ENCODE assay signal across 13 cellular contexts in genomic region chr5:145588113-145588512, GRCh38.
A peak's percentile ranks its signal among the peaks of the same experiment; 100 is the strongest.
DNase-seq lines count a peak whose midpoint lies in the region; ATAC-seq, FAIRE-seq and TF ChIP-seq lines count a peak whose summit lies in the region.
"Had no signal": no experiment of that assay in that cellular context is flagged by ENCODE, and none has a peak within 500 bp of the region (broad histone marks: within the 10 kb centered on the region; RNA-seq: fewer than 3 reads in every experiment).

No MANE protein-coding gene starts in this region.

- no peaks in the 10 kb centered on the region for H3K36me3 ChIP-seq in astrocyte (ENCODE audit: insufficient read depth, low read length)
- no peaks in the 10 kb centered on the region for H3K36me3 ChIP-seq in small intestine (ENCODE audit: control insufficient read depth in 2 of 2, insufficient read depth in 2 of 2, low read length in 2 of 2)

- H3K9ac ChIP-seq in astrocyte (ENCODE audit: low read length) = no peak overlapping the region

- peaks cover 19% of the 10 kb centered on the region for H3K4me1 Mint-ChIP-seq in astrocyte (ENCODE audit: low read depth, unreplicated experiment)

- H3K27ac ChIP-seq in AG04450 (ENCODE audit: low read depth, low read length) (peak overlapping the region; percentile 66), astrocyte (ENCODE audit: low read depth, low read length) (peak overlapping the region; percentile 29), small intestine (ENCODE audit: low read depth in 1 of 2, low read length in 1 of 2) (no peak overlapping the region)
- H3K27ac ChIP-seq: RWPE1, SK-N-MC had no signal

- no peak overlapping the region for H3K4me3 Mint-ChIP-seq in astrocyte (ENCODE audit: unreplicated experiment)
- H3K4me3 Mint-ChIP-seq: CD8-positive, alpha-beta T cell had no signal

- DNase-seq in AG04450 (ENCODE audit: low read depth, low spot score) (no peak), NCI-H69 (lab: John Stamatoyannopoulos, UW) (peak; percentile 37), astrocyte (ENCODE audit: low read depth) (no peak), omental fat pad (ENCODE audit: low spot score) (no peak), small intestine (no peak), activated gamma-delta T cell treated with Interleukin-2 at 50 U/mL for 16 hours (no peak), Kasumi-1 (lab: John Stamatoyannopoulos, UW) (no peak)
- DNase-seq: CD8-positive, alpha-beta T cell; H7; NCI-H1436 treated with DMSO at 0.1 percent for 48 hours; NCI-H526 had no signal

- 75 to 82% (median 78%) methylated on average over 4 of the region's 4 CpGs for WGBS in small intestine, 3 donors

- peaks cover 2% of the 10 kb centered on the region for H3K9me3 Mint-ChIP-seq in astrocyte (ENCODE audit: unreplicated experiment)
- H3K9me3 Mint-ChIP-seq: CD8-positive, alpha-beta T cell had no signal

- CTCF ChIA-PET in AG04450 (lab: Charles Lee) = interaction anchor here (1.1 to 1.8 kb wide), 2 partner anchors 12 to 34 kb away, joined by 4 read pairs; no protein-coding TSS in a partner anchor

- H3K4me1 ChIP-seq in astrocyte (ENCODE audit: insufficient read depth, low read length) (peaks cover 7% of the 10 kb centered on the region), small intestine (ENCODE audit: control insufficient read depth in 2 of 2, insufficient read depth in 1 of 2, low read depth in 1 of 2, low read length in 1 of 2) (no peaks in the 10 kb centered on the region)

- H3K27ac Mint-ChIP-seq in astrocyte (ENCODE audit: unreplicated experiment) = no peak overlapping the region
- H3K27ac Mint-ChIP-seq: CD8-positive, alpha-beta T cell had no signal

- H3K4me3 ChIP-seq in AG04450 (ENCODE audit: low read depth, low read length) (no peak overlapping the region), astrocyte (ENCODE audit: insufficient read depth, low read depth, low read length) (no peak overlapping the region), small intestine (ENCODE audit: low read depth in 1 of 2, low read length in 2 of 2) (no peak overlapping the region)
- H3K4me3 ChIP-seq: SK-N-MC had no signal

- no peaks in the 10 kb centered on the region for H3K27me3 Mint-ChIP-seq in astrocyte (ENCODE audit: low read depth, unreplicated experiment)

- no peaks in the 10 kb centered on the region for H3K79me2 ChIP-seq in astrocyte (ENCODE audit: insufficient read depth, low read length)

- H3K4me2 ChIP-seq in astrocyte (ENCODE audit: low read length) = peak overlapping the region; percentile 39

- H2AFZ ChIP-seq in astrocyte (ENCODE audit: low read depth, low read length) = no peak overlapping the region

- TF ChIP-seq CTCF in AG04450 (IDR thresholded peaks at IDR 0.05; ENCODE audit: low read depth, low read length) = no peak
- no peak for TF ChIP-seq CTCF in astrocyte (IDR thresholded peaks at IDR 0.05; ENCODE audit: insufficient read depth, low read depth, low read length)
- no peak for TF ChIP-seq CTCF in omental fat pad (IDR thresholded peaks at IDR 0.05)

- H3K9me3 ChIP-seq in AG04450 (ENCODE audit: control insufficient read depth, insufficient read depth, low read length) = no peaks in the 10 kb centered on the region
- no peaks in the 10 kb centered on the region for H3K9me3 ChIP-seq in astrocyte (ENCODE audit: insufficient read depth, low read depth, low read length)
- no peaks in the 10 kb centered on the region for H3K9me3 ChIP-seq in small intestine (ENCODE audit: control insufficient read depth, low read depth)

- peak; percentile 18 for ATAC-seq in omental fat pad (ENCODE audit: low FRiP score)
- ATAC-seq: CD8-positive, alpha-beta T cell had no signal

- H4K20me1 ChIP-seq in astrocyte (ENCODE audit: insufficient read depth, low read length) = no peaks in the 10 kb centered on the region

- H3K27me3 ChIP-seq in AG04450 (ENCODE audit: control insufficient read depth, insufficient read depth, low read length) = no peaks in the 10 kb centered on the region
- H3K27me3 ChIP-seq in astrocyte (ENCODE audit: insufficient read depth, low read length) = no peaks in the 10 kb centered on the region
- no peaks in the 10 kb centered on the region for H3K27me3 ChIP-seq in small intestine (ENCODE audit: control insufficient read depth in 2 of 2, insufficient read depth in 2 of 2, low read length in 2 of 2)

- no peak for FAIRE-seq in astrocyte (lab: Jason Lieb, UNC)
- FAIRE-seq in small intestine (lab: Jason Lieb, UNC) = no peak

- no peaks in the 10 kb centered on the region for H3K36me3 Mint-ChIP-seq in astrocyte (ENCODE audit: low read depth, unreplicated experiment)
- H3K36me3 Mint-ChIP-seq: CD8-positive, alpha-beta T cell had no signal

- POLR2A ChIA-PET in AG04450 (lab: Yijun Ruan, JAX) = interaction anchor here (0.6 kb wide), 1 partner anchor 50 kb away, joined by 7 read pairs; no protein-coding TSS in a partner anchor

Comparison
In these comparisons a context has a peak if more than half of its experiments do, and no peak if none do; other contexts are left out.
1. H3K27ac ChIP-seq: peak in AG04450 (single experiment) and astrocyte (single experiment); none in small intestine (0 of 2).